Comparison of ENCODE assay signal across 8 cellular contexts in the genomic region with DNA sequence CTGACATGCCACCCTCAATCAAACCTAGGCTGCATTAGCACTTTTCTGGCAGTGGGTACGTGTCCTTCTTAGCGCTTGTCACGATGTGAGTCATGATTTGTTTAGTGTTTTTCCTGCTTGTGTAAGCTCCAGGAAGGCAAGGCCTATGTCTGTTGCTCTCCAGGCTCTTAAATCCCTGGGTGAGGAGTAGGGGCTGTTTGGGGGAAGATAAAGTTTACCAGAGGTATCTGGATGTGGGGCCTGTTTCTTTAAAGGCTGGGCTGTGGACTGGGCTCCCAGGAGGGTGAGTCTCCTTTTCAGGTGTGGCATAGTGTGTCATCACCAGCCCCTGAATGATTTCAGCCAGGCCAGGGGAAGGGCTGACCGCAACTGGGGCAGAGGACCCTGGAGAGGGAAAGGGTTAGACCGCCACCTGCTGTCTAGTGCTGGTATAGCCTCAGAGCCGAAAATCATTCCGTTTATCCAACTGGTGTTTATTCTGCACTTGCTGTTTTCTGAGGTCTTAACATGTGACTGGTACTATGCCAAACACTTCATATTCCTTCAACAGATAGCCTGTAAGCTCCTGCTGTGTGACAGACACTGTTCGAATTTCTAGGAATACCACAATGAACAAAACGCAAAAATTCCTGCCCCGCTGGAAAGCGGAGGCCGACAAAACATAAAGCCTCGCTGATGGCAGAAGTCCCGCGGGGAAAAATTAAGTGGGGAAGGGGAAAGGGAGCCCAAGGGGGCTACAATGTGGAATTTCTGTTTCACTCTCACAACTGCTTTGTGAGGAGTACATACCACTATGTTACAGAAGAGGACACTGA. TPM values are rescaled to one million over a fixed set of nuclear protein-coding genes. Genes with fewer than 3 reads are reported as not detected.
DNase-seq lines count a peak whose midpoint lies in the region; ATAC-seq, FAIRE-seq and TF ChIP-seq lines count a peak whose summit lies in the region.

No MANE protein-coding gene starts in this region.

- CTCF ChIA-PET in HEK293T (lab: Yijun Ruan, JAX) (interaction anchor here (0.6 to 7.2 kb wide), 9 partner anchors 27 to 494 kb away, joined by 3 to 44 read pairs (median 3); no protein-coding TSS in a partner anchor), endothelial cell of umbilical vein (lab: Charles Lee) (interaction anchor here (0.6 to 17.5 kb wide), 18 partner anchors 9 to 264 kb away, joined by 3 to 236 read pairs (median 4); a partner anchor contains a TSS)

- H3K27ac ChIP-seq in endothelial cell of umbilical vein (ENCODE audit: insufficient read depth, low read depth, low read length) = peak overlapping the region; percentile 5

- H3K27me3 ChIP-seq in endothelial cell of umbilical vein (ENCODE audit: control insufficient read depth in 2 of 2, insufficient read depth in 2 of 2, low read length in 2 of 2) = no peaks in the 10 kb centered on the region

- H3K4me2 ChIP-seq in endothelial cell of umbilical vein (ENCODE audit: insufficient read depth, low read length) = no peak overlapping the region

- no peak overlapping the region for H3K4me3 ChIP-seq in endothelial cell of umbilical vein (replicated peaks in 1 of 3; ENCODE audit: insufficient read depth in 1 of 3, low read depth in 1 of 3, low read length in 3 of 3)

- H3K4me1 ChIP-seq in endothelial cell of umbilical vein (ENCODE audit: control insufficient read depth, extremely low read depth, insufficient read depth, low read length) = peaks cover 4% of the 10 kb centered on the region

- peak; percentile 74 for DNase-seq in COLO829 (ENCODE audit: low spot score)
- DNase-seq in HEK293T (ENCODE audit: extremely low spot score) = peak; percentile 91
- DNase-seq in NOMO-1 (lab: John Stamatoyannopoulos, UW; ENCODE audit: unreplicated experiment in 2 of 2) = peak; percentile 61 to 65
- peak; percentile 88 for DNase-seq in activated CD8-positive, alpha-beta memory T cell treated with anti-CD3 and anti-CD28 coated beads for 24 hours
- peak; percentile 67 for DNase-seq in endothelial cell of umbilical vein (ENCODE audit: low read depth, low spot score)
- peak; percentile 75 for DNase-seq in mucosa of gallbladder (ENCODE audit: low spot score)
- peak; percentile 52 for DNase-seq in stimulated activated CD8-positive, alpha-beta memory T cell treated with anti-CD3 and anti-CD28 coated beads, Interleukin-4, amount 100 ng/mL, for 24 hours (ENCODE audit: low read depth)

- peak overlapping the region; percentile 8 for H3K9ac ChIP-seq in endothelial cell of umbilical vein (replicated peaks; ENCODE audit: extremely low read depth, insufficient read depth, low read length)

- BruUV-seq in endothelial cell of umbilical vein (replicated peaks; lab: Mats Ljungman, UMichigan) = no TSS peak

- H2AFZ ChIP-seq in endothelial cell of umbilical vein (ENCODE audit: low read depth, low read length) = peak overlapping the region; percentile 4

- POLR2A ChIA-PET in HEK293T (lab: Yijun Ruan, JAX) = interaction anchor here (0.9 to 2.4 kb wide), 2 partner anchors 26 to 28 kb away, joined by 3 to 7 read pairs; no protein-coding TSS in a partner anchor
- POLR2A ChIA-PET in endothelial cell of umbilical vein (lab: Charles Lee) = no interaction called here

- peak; percentile 99 for FAIRE-seq in endothelial cell of umbilical vein (lab: Jason Lieb, UNC)

- no peaks in the 10 kb centered on the region for H3K79me2 ChIP-seq in endothelial cell of umbilical vein (ENCODE audit: control insufficient read depth, insufficient read depth, low read length)

- H3K9me3 ChIP-seq in endothelial cell of umbilical vein (replicated peaks; ENCODE audit: control insufficient read depth, insufficient read depth, low read length) = no peaks in the 10 kb centered on the region

- ATAC-seq in GM21526 (IDR thresholded peaks at IDR 0.05; ENCODE audit: low FRiP score, unreplicated experiment) = no peak

- intact Hi-C loops in endothelial cell of umbilical vein (cut with micrococcal nuclease) = loop anchor here (1.0 kb wide), 5 partner anchors 28 to 238 kb away; a partner anchor contains a TSS

- no peaks in the 10 kb centered on the region for H3K36me3 ChIP-seq in endothelial cell of umbilical vein (ENCODE audit: control insufficient read depth in 2 of 2, extremely low read depth in 1 of 2, insufficient read depth in 2 of 2, low read length in 2 of 2)

- peak; percentile 95 for TF ChIP-seq CTCF in endothelial cell of umbilical vein (IDR thresholded peaks at IDR 0.05; ENCODE audit: extremely low read depth in 1 of 2, insufficient read depth in 1 of 2, low read depth in 1 of 2, low read length in 2 of 2)

- dilution Hi-C loops in endothelial cell of umbilical vein (cut with MboI; ENCODE audit: extremely low pct_ligation_motif_present, low sequenced_read_pairs) = no loop called here

- H4K20me1 ChIP-seq in endothelial cell of umbilical vein (replicated peaks; ENCODE audit: control insufficient read depth, extremely low read depth, insufficient read depth, low read length) = no peaks in the 10 kb centered on the region

- no peak for TF ChIP-seq POLR2A in endothelial cell of umbilical vein (IDR thresholded peaks at IDR 0.05; ENCODE audit: low read depth, low read length)

- H3K9me1 ChIP-seq in endothelial cell of umbilical vein (replicated peaks; ENCODE audit: control insufficient read depth, extremely low read depth, insufficient read depth, low read length) = no peaks in the 10 kb centered on the region

TF ChIP-seq in HEK293T, 16 proteins besides CTCF, POLR2A, EP300 and RAD21 (continues in another document):
- TF ChIP-seq ARNT (IDR thresholded peaks at IDR 0.05) = no peak
- TF ChIP-seq FOXM1 (IDR thresholded peaks at IDR 0.05; ENCODE audit: borderline replicate concordance) = no peak
- TF ChIP-seq FOXK2 (IDR thresholded peaks at IDR 0.05) = no peak
- TF ChIP-seq ZNF384 (IDR thresholded peaks at IDR 0.05) = no peak
- TF ChIP-seq CTBP1 (IDR thresholded peaks at IDR 0.05; ENCODE audit: borderline replicate concordance) = no peak
- TF ChIP-seq, protein P1, sequence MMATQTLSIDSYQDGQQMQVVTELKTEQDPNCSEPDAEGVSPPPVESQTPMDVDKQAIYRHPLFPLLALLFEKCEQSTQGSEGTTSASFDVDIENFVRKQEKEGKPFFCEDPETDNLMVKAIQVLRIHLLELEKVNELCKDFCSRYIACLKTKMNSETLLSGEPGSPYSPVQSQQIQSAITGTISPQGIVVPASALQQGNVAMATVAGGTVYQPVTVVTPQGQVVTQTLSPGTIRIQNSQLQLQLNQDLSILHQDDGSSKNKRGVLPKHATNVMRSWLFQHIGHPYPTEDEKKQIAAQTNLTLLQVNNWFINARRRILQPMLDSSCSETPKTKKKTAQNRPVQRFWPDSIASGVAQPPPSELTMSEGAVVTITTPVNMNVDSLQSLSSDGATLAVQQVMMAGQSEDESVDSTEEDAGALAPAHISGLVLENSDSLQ (IDR thresholded peaks at IDR 0.05) = no peak
- TF ChIP-seq TARDBP (IDR thresholded peaks at IDR 0.05) = no peak
- TF ChIP-seq FOXA1 (IDR thresholded peaks at IDR 0.05) = no peak
- no peak for TF ChIP-seq NFRKB (IDR thresholded peaks at IDR 0.05)
- TF ChIP-seq SP1 (IDR thresholded peaks at IDR 0.05) = no peak
- TF ChIP-seq LEF1 (IDR thresholded peaks at IDR 0.05; ENCODE audit: borderline replicate concordance) = no peak
- TF ChIP-seq L3MBTL2 (conservative IDR thresholded peaks at IDR 0.05) = no peak
- no peak for TF ChIP-seq ELF4 (IDR thresholded peaks at IDR 0.05)

TF ChIP-seq in endothelial cell of umbilical vein, 7 proteins besides CTCF, POLR2A, EP300 and RAD21:
- TF ChIP-seq FOS (IDR thresholded peaks at IDR 0.05; ENCODE audit: borderline replicate concordance, insufficient read depth, low read length) (peak; percentile 65), JUN (IDR thresholded peaks at IDR 0.05; ENCODE audit: borderline replicate concordance, insufficient read depth, insufficient read length, low read depth) (no peak)

RNA-seq across cellular contexts. Expression of a gene that starts 9.7 kb away (rescaled TPM):
- 19.4 and 21.4 TPM in 2 replicates for total RNA-seq in endothelial cell of umbilical vein
- 34.6 and 48.6 TPM in 2 replicates for polyA plus RNA-seq in endothelial cell of umbilical vein
- polyA plus RNA-seq in endothelial cell of umbilical vein (2011; cell fraction: cytosol; rRNA removed) = 15.7 and 19.5 TPM in 2 replicates
- polyA plus RNA-seq in endothelial cell of umbilical vein (2011; cell fraction: nucleus; rRNA removed) = 12.2 and 12.8 TPM in 2 replicates
- 20.8 and 22.9 TPM in 2 replicates for polyA plus RNA-seq in endothelial cell of umbilical vein (2012)
- polyA minus RNA-seq in endothelial cell of umbilical vein = 13.1 and 15.8 TPM in 2 replicates
- 9.4 TPM for polyA minus RNA-seq in endothelial cell of umbilical vein (2011; cell fraction: cytosol; rRNA and poly(A)+ RNA removed)
- polyA minus RNA-seq in endothelial cell of umbilical vein (2011; cell fraction: nucleus; rRNA and poly(A)+ RNA removed) = 3.0 and 5.0 TPM in 2 replicates
- total RNA-seq in mucosa of gallbladder = 122 TPM

RNA-seq across cellular contexts. Expression of a gene that starts 49.8 kb away (rescaled TPM):
- total RNA-seq in endothelial cell of umbilical vein (0.84 and 1.8 TPM in 2 replicates), mucosa of gallbladder (13.3 TPM)
- 1.8 and 2.6 TPM in 2 replicates for polyA plus RNA-seq in endothelial cell of umbilical vein
- polyA plus RNA-seq in endothelial cell of umbilical vein (2011; cell fraction: cytosol; rRNA removed) = 1.1 and 1.9 TPM in 2 replicates
- 0.43 and 0.53 TPM in 2 replicates for polyA plus RNA-seq in endothelial cell of umbilical vein (2011; cell fraction: nucleus; rRNA removed)
- polyA plus RNA-seq in endothelial cell of umbilical vein (2012) = 0.42 and 0.56 TPM in 2 replicates
- 1.6 and 2.7 TPM in 2 replicates for polyA minus RNA-seq in endothelial cell of umbilical vein
- polyA minus RNA-seq in endothelial cell of umbilical vein (2011; cell fraction: cytosol; rRNA and poly(A)+ RNA removed) = 1.9 TPM
- not detected in 2 replicates for polyA minus RNA-seq in endothelial cell of umbilical vein (2011; cell fraction: nucleus; rRNA and poly(A)+ RNA removed)
